In genomic region chr4:39026096-39026495, GRCh38 we compare ENCODE assay signal across 1 cellular context.
TF ChIP-seq lines count a peak whose summit lies in the region.

No MANE protein-coding gene starts in this region.

TF ChIP-seq in GM12878, 131 proteins besides CTCF, POLR2A, EP300 and RAD21 (continued from another document):
- TF ChIP-seq NKRF (conservative IDR thresholded peaks at IDR 0.05) (no peak), ZBED1 (IDR thresholded peaks at IDR 0.05; ENCODE audit: borderline replicate concordance) (no peak), RCOR1 (conservative IDR thresholded peaks at IDR 0.05; ENCODE audit: low read depth, low read length) (no peak), CHD4 (IDR thresholded peaks at IDR 0.05) (no peak), CEBPZ (IDR thresholded peaks at IDR 0.05; ENCODE audit: low read depth, low read length) (no peak), RELA (IDR thresholded peaks at IDR 0.05; ENCODE audit: borderline replicate concordance, partially characterized antibody) (no peak)
